Comparison of ENCODE assay signal across 12 cellular contexts in the genomic region with DNA sequence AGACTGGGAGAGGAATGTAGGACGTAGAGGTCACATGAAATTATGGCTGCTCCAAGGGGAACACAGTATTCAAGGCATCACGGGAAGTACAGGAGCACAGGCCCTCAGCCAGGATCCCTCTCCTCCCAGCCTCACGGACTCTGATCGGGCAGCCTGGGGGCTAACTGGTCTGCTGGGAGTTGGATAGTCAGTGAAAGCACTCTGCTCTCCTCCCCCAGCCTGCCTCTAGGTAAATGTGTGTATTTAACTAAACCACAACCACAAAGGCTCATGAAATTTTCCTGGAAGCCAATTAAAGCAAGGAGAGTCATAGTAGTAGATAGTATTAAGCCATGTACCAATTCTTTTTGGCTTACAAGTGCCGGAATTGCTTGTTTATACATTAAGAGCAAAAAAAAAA.
DNase-seq lines count a peak whose midpoint lies in the region; ATAC-seq, FAIRE-seq and TF ChIP-seq lines count a peak whose summit lies in the region.
"Had no signal": no experiment of that assay in that cellular context is flagged by ENCODE, and none has a peak within 500 bp of the region (broad histone marks: within the 10 kb centered on the region; RNA-seq: fewer than 3 reads in every experiment).

No MANE protein-coding gene starts in this region.

- peak; percentile 45 for FAIRE-seq in H54 (lab: Jason Lieb, UNC)

- H3K36me3 Mint-ChIP-seq in effector memory CD8-positive, alpha-beta T cell (ENCODE audit: insufficient read depth): no peaks in the 10 kb centered on the region
- H3K36me3 Mint-ChIP-seq: naive thymus-derived CD4-positive, alpha-beta T cell had no signal

- TF ChIP-seq POLR2A in H54 (IDR thresholded peaks at IDR 0.05; ENCODE audit: low read depth, low read length): no peak

- DNase-seq in A172 (ENCODE audit: low spot score) (peak; percentile 89), H54 (ENCODE audit: insufficient read length, low spot score) (peak; percentile 36), RPMI7951 (ENCODE audit: low read depth) (peak; percentile 98), glomerular visceral epithelial cell (ENCODE audit: extremely low spot score) (peak; percentile 84)
- DNase-seq in stimulated activated CD4-positive, alpha-beta T cell treated with anti-CD3 and anti-CD28 coated beads, Interleukin-4, amount 100 ng/mL, for 4 hours: no peak
- no peak for DNase-seq in effector memory CD8-positive, alpha-beta T cell
- DNase-seq: BE2C; head of caudate nucleus; naive thymus-derived CD4-positive, alpha-beta T cell; NCI-H1930 had no signal

- H3K27me3 Mint-ChIP-seq in effector memory CD8-positive, alpha-beta T cell: peaks cover 8 to 19% of the 10 kb centered on the region in 2 donors

- no peak overlapping the region for H3K27ac Mint-ChIP-seq in effector memory CD8-positive, alpha-beta T cell
- H3K27ac Mint-ChIP-seq: naive thymus-derived CD4-positive, alpha-beta T cell had no signal

- no peaks in the 10 kb centered on the region for H3K4me1 Mint-ChIP-seq in effector memory CD8-positive, alpha-beta T cell (ENCODE audit: low read depth in 2 of 2)

- peaks cover 2 to 6% of the 10 kb centered on the region in 2 donors for H3K9me3 Mint-ChIP-seq in effector memory CD8-positive, alpha-beta T cell

- no peak overlapping the region for H3K4me3 Mint-ChIP-seq in effector memory CD8-positive, alpha-beta T cell
- H3K4me3 Mint-ChIP-seq: naive thymus-derived CD4-positive, alpha-beta T cell had no signal

- ATAC-seq in HG03039 (IDR thresholded peaks at IDR 0.05; ENCODE audit: unreplicated experiment) (no peak), HG03460 (IDR thresholded peaks at IDR 0.05; ENCODE audit: unreplicated experiment) (no peak)
- no peak for ATAC-seq in effector memory CD8-positive, alpha-beta T cell (replicated peaks)
- ATAC-seq: naive thymus-derived CD4-positive, alpha-beta T cell had no signal

Comparison
In these comparisons a context has a peak if more than half of its experiments do, and no peak if none do; other contexts are left out.
1. DNase-seq: peak in A172 (single experiment), H54 (single experiment), RPMI7951 (single experiment) and glomerular visceral epithelial cell (single experiment); none in stimulated activated CD4-positive, alpha-beta T cell treated with anti-CD3 and anti-CD28 coated beads, Interleukin-4, amount 100 ng/mL, for 4 hours (0 of 2) and effector memory CD8-positive, alpha-beta T cell (0 of 3).